ENCODE assay signal across 18 cellular contexts in genomic region chr16:65113441-65113840, GRCh38. TPM values are rescaled to one million over a fixed set of nuclear protein-coding genes. Genes with fewer than 3 reads are reported as not detected.
A peak's percentile ranks its signal among the peaks of the same experiment; 100 is the strongest.
DNase-seq lines count a peak whose midpoint lies in the region; ATAC-seq and TF ChIP-seq lines count a peak whose summit lies in the region.
"Had no signal": no experiment of that assay in that cellular context is flagged by ENCODE, and none has a peak within 500 bp of the region (broad histone marks: within the 10 kb centered on the region; RNA-seq: fewer than 3 reads in every experiment).

No MANE protein-coding gene starts in this region.

- peaks cover 70% of the 10 kb centered on the region for H3K36me3 Mint-ChIP-seq in nephron (ENCODE audit: low read depth)
- H3K36me3 Mint-ChIP-seq in CD4-positive, alpha-beta T cell (ENCODE audit: low read depth) = no peaks in the 10 kb centered on the region
- H3K36me3 Mint-ChIP-seq: CD8-positive, alpha-beta T cell had no signal

- H2AFZ ChIP-seq in IMR-90 (replicated peaks; ENCODE audit: low read length, poor library complexity) = no peak overlapping the region
- H2AFZ ChIP-seq in fibroblast of lung (ENCODE audit: low read length) = no peak overlapping the region
- H2AFZ ChIP-seq in OCI-LY7 (ENCODE audit: low read length) = no peak overlapping the region

- H4K8ac ChIP-seq in IMR-90 (ENCODE audit: low read depth in 2 of 2, low read length in 2 of 2) = peak overlapping the region in 1 of 2 experiments; percentile 7; a peak in 1 of 4 replicates

- H3K9me3 ChIP-seq in IMR-90 (ENCODE audit: control insufficient read depth, insufficient read depth, low read length) (no peaks in the 10 kb centered on the region), fibroblast of lung (ENCODE audit: control insufficient read depth, insufficient read depth, low read depth, low read length) (no peaks in the 10 kb centered on the region), OCI-LY7 (ENCODE audit: low read length) (no peaks in the 10 kb centered on the region)
- H3K9me3 ChIP-seq in CD4-positive, alpha-beta T cell (ENCODE audit: control insufficient read depth, low read length) = no peaks in the 10 kb centered on the region

- 93% methylated on average over 3 of the region's 5 CpGs; no CpG with 5 or more reads in 1 of the 2 experiments for WGBS in IMR-90 (ENCODE audit: extremely low coverage in 2 of 2, insufficient read length in 1 of 2), 2 experiments

- no peak overlapping the region for H3K18ac ChIP-seq in IMR-90 (ENCODE audit: low read depth, low read length)

- peaks cover 5% of the 10 kb centered on the region for H3K27me3 Mint-ChIP-seq in nephron (ENCODE audit: low read depth)
- H3K27me3 Mint-ChIP-seq in CD4-positive, alpha-beta T cell = peaks cover 5% of the 10 kb centered on the region

- peaks cover 82% of the 10 kb centered on the region for H3K4me1 Mint-ChIP-seq in nephron
- H3K4me1 Mint-ChIP-seq in CD4-positive, alpha-beta T cell (ENCODE audit: low read depth) = no peaks in the 10 kb centered on the region

- no peak overlapping the region for H4K5ac ChIP-seq in IMR-90 (ENCODE audit: low read depth, low read length)

- peak overlapping the region; percentile 4 to 36 (median 14) for H3K27ac Mint-ChIP-seq in nephron
- H3K27ac Mint-ChIP-seq in CD4-positive, alpha-beta T cell = no peak overlapping the region
- H3K27ac Mint-ChIP-seq: CD8-positive, alpha-beta T cell had no signal

- H3K27me3 ChIP-seq in IMR-90 (ENCODE audit: control insufficient read depth, insufficient read depth, low read length) (no peaks in the 10 kb centered on the region), fibroblast of lung (ENCODE audit: control insufficient read depth, insufficient read depth, low read length) (no peaks in the 10 kb centered on the region)
- H3K27me3 ChIP-seq in CD4-positive, alpha-beta T cell (ENCODE audit: control insufficient read depth, insufficient read depth, low read length) = peaks cover under 1% of the 10 kb centered on the region

- H3K9me3 Mint-ChIP-seq in nephron = no peaks in the 10 kb centered on the region
- no peaks in the 10 kb centered on the region for H3K9me3 Mint-ChIP-seq in CD4-positive, alpha-beta T cell
- H3K9me3 Mint-ChIP-seq: CD8-positive, alpha-beta T cell had no signal

- H3K4me2 ChIP-seq in IMR-90 (ENCODE audit: low read depth, low read length) (no peak overlapping the region), fibroblast of lung (ENCODE audit: extremely low read depth, insufficient read depth, low read length) (peak overlapping the region; percentile 13), OCI-LY7 (ENCODE audit: low read length) (no peak overlapping the region)

- dilution Hi-C loops in IMR-90 (cut with HindIII; ENCODE audit: low sequenced_read_pairs, unreplicated experiment) = no loop called here

- CTCF ChIA-PET in IMR-90 (lab: Yijun Ruan, JAX) (interaction anchor here (0.7 kb wide), 1 partner anchor 637 kb away, joined by 3 read pairs; no protein-coding TSS in a partner anchor), OCI-LY7 (lab: Charles Lee; ENCODE audit: unreplicated experiment) (interaction anchor here (0.6 kb wide), 1 partner anchor 99 kb away, joined by 3 read pairs; no protein-coding TSS in a partner anchor)
- CTCF ChIA-PET in CD4-positive, alpha-beta T cell (lab: Charles Lee) = no interaction called here

- DNase-seq in IMR-90 (no peak), SK-N-DZ (ENCODE audit: low spot score) (peak; percentile 94), fibroblast of lung (ENCODE audit: low read depth in 2 of 2) (no peak), mucosa of gallbladder (ENCODE audit: low spot score) (no peak), islet precursor cell (no peak), OCI-LY7 (ENCODE audit: low spot score) (no peak)
- DNase-seq in CD4-positive, alpha-beta T cell = no peak
- DNase-seq: ACHN; Calu3; CD8-positive, alpha-beta T cell; DMS79 treated with DMSO at 0.1 percent for 48 hours; GF-D8; GOT3; H7 had no signal

- no peak for ATAC-seq in IMR-90 (ENCODE audit: low read depth)
- ATAC-seq in CD4-positive, alpha-beta T cell (ENCODE audit: poor library complexity) = no peak
- ATAC-seq: CD8-positive, alpha-beta T cell; HCT116; HepG2 had no signal

- no peak for TF ChIP-seq POLR2A in IMR-90 (IDR thresholded peaks at IDR 0.05; ENCODE audit: low read depth, low read length)

- H3K4ac ChIP-seq in IMR-90 (ENCODE audit: low read depth, low read length) = no peak overlapping the region

- no peak overlapping the region for H3K27ac ChIP-seq in IMR-90 (ENCODE audit: insufficient read depth, low read length)
- no peak overlapping the region for H3K27ac ChIP-seq in fibroblast of lung (ENCODE audit: insufficient read depth, low read length)
- no peak overlapping the region for H3K27ac ChIP-seq in CD4-positive, alpha-beta T cell (ENCODE audit: low read depth, low read length)
- H3K27ac ChIP-seq in OCI-LY7 (ENCODE audit: low read depth, low read length, poor library complexity, severe bottlenecking) = no peak overlapping the region
- H3K27ac ChIP-seq: C4-2B had no signal

- H3K4me3 Mint-ChIP-seq in nephron = peak overlapping the region in 1 of 3 experiments; percentile 47
- H3K4me3 Mint-ChIP-seq in CD4-positive, alpha-beta T cell = no peak overlapping the region
- H3K4me3 Mint-ChIP-seq: CD8-positive, alpha-beta T cell had no signal

- no peak overlapping the region for H2AK5ac ChIP-seq in IMR-90 (ENCODE audit: low read depth, low read length)

- peaks cover 95% of the 10 kb centered on the region for H3K79me2 ChIP-seq in fibroblast of lung (ENCODE audit: control insufficient read depth, insufficient read depth, low read length)
- H3K79me2 ChIP-seq in OCI-LY7 (ENCODE audit: insufficient read depth, low read depth, low read length) = no peaks in the 10 kb centered on the region

- no peak overlapping the region for H2BK120ac ChIP-seq in IMR-90 (ENCODE audit: low read depth, low read length)

- H3K23ac ChIP-seq in IMR-90 (ENCODE audit: low read depth, low read length) = peak overlapping the region; percentile 68; the same call in 1 of the 2 replicates

- H2BK5ac ChIP-seq in IMR-90 (ENCODE audit: low read depth, low read length, poor library complexity, severe bottlenecking) = no peak overlapping the region

- POLR2A ChIA-PET in IMR-90 (lab: Charles Lee; ENCODE audit: unreplicated experiment) = no interaction called here
- POLR2A ChIA-PET in CD4-positive, alpha-beta T cell (lab: Charles Lee) = no interaction called here
- POLR2A ChIA-PET in OCI-LY7 (lab: Charles Lee) = interaction anchor here (0.8 kb wide), 1 partner anchor 1202 kb away, joined by 3 read pairs; no protein-coding TSS in a partner anchor

- peaks cover 32 to 88% of the 10 kb centered on the region in 2 experiments for H3K79me1 ChIP-seq in IMR-90 (ENCODE audit: low read depth in 1 of 2, low read length in 2 of 2)

- no peak overlapping the region for H3K56ac ChIP-seq in IMR-90 (ENCODE audit: extremely low read depth, insufficient read depth, low read length)

- TF ChIP-seq CTCF in IMR-90 (conservative IDR thresholded peaks at IDR 0.05; ENCODE audit: low read depth, low read length) (no peak), fibroblast of lung (conservative IDR thresholded peaks at IDR 0.05 in 1 of 2, IDR thresholded peaks at IDR 0.05 in 1 of 2; ENCODE audit: low read depth in 1 of 2, low read length in 2 of 2) (no peak), nephron (IDR thresholded peaks at IDR 0.05; ENCODE audit: unreplicated experiment in 3 of 3) (no peak), OCI-LY7 (conservative IDR thresholded peaks at IDR 0.05; ENCODE audit: low read length) (no peak)
- TF ChIP-seq CTCF in CD4-positive, alpha-beta T cell (IDR thresholded peaks at IDR 0.05) = no peak

- no peak overlapping the region for H2BK20ac ChIP-seq in IMR-90 (ENCODE audit: low read depth, low read length)

- no peak overlapping the region for H3K14ac ChIP-seq in IMR-90 (replicated peaks; ENCODE audit: low read depth, low read length)

- H3K4me3 ChIP-seq in IMR-90 (ENCODE audit: insufficient read depth, low read depth, low read length) = no peak overlapping the region
- H3K4me3 ChIP-seq in fibroblast of lung (replicated peaks in 1 of 4; ENCODE audit: control extremely low read depth in 1 of 4, insufficient read depth in 1 of 4, low read depth in 3 of 4, low read length in 4 of 4) = no peak overlapping the region
- no peak overlapping the region for H3K4me3 ChIP-seq in OCI-LY7 (ENCODE audit: low read depth, low read length, poor library complexity, severe bottlenecking)

- intact Hi-C loops in IMR-90 (cut with micrococcal nuclease) = loop anchor here (10.0 kb wide), 1 partner anchor 379 kb away; no protein-coding TSS in a partner anchor
- intact Hi-C loops in CD4-positive, alpha-beta T cell (cut with DNase I, micrococcal nuclease) = no loop called here
- intact Hi-C loops in OCI-LY7 (cut with micrococcal nuclease; ENCODE audit: unreplicated experiment) = no loop called here

- no peak overlapping the region for H3K9ac ChIP-seq in IMR-90 (ENCODE audit: low read depth, low read length)
- no peak overlapping the region for H3K9ac ChIP-seq in fibroblast of lung (ENCODE audit: insufficient read depth, low read length)

- no peak for TF ChIP-seq RAD21 in IMR-90 (IDR thresholded peaks at IDR 0.05; ENCODE audit: low read length)

- no peak overlapping the region for H2AK9ac ChIP-seq in IMR-90 (replicated peaks; ENCODE audit: low read depth, low read length, poor library complexity)

- H4K91ac ChIP-seq in IMR-90 (ENCODE audit: insufficient read depth, low read depth, low read length) = no peak overlapping the region

- in situ Hi-C loops in IMR-90 (cut with MboI; ENCODE audit: low sequenced_read_pairs) = loop anchor here (25.0 kb wide), 3 partner anchors 676 to 1751 kb away; no protein-coding TSS in a partner anchor

- no peak overlapping the region for H2BK15ac ChIP-seq in IMR-90 (ENCODE audit: low read depth, low read length)

- H3K36me3 ChIP-seq in IMR-90 (ENCODE audit: control insufficient read depth, insufficient read depth, low read length) (peaks cover 28% of the 10 kb centered on the region), fibroblast of lung (ENCODE audit: control insufficient read depth, insufficient read depth, low read length) (peaks cover 3% of the 10 kb centered on the region), OCI-LY7 (ENCODE audit: insufficient read depth, low read length) (no peaks in the 10 kb centered on the region)

- no peaks in the 10 kb centered on the region for H3K9me2 ChIP-seq in OCI-LY7 (ENCODE audit: insufficient read depth, low read length)

- BruUV-seq in IMR-90 (replicated peaks; lab: Mats Ljungman, UMichigan) (no TSS peak), OCI-LY7 (replicated peaks; lab: Mats Ljungman, UMichigan) (no TSS peak)

- H3K4me1 ChIP-seq in IMR-90 (ENCODE audit: control insufficient read depth, insufficient read depth, low read length) (peaks cover 8% of the 10 kb centered on the region), fibroblast of lung (ENCODE audit: control insufficient read depth, extremely low read depth, insufficient read depth, low read length) (peaks cover 6% of the 10 kb centered on the region), OCI-LY7 (ENCODE audit: insufficient read depth, low read length, poor library complexity, severe bottlenecking) (peaks cover 9% of the 10 kb centered on the region)

- H4K20me1 ChIP-seq in IMR-90 (ENCODE audit: insufficient read depth, low read length) = peaks cover 94% of the 10 kb centered on the region
- H4K20me1 ChIP-seq in fibroblast of lung (ENCODE audit: control insufficient read depth, extremely low read depth, insufficient read depth, low read length) = peaks cover 3% of the 10 kb centered on the region
- no peaks in the 10 kb centered on the region for H4K20me1 ChIP-seq in OCI-LY7 (ENCODE audit: insufficient read depth, low read length)

- peaks cover 20% of the 10 kb centered on the region for H3K9me1 ChIP-seq in IMR-90 (ENCODE audit: insufficient read depth, low read length)

RNA-seq across cellular contexts. Expression of gene CDH11, which starts 8.4 kb away (rescaled TPM):
- 395 and 601 TPM in 2 replicates for total RNA-seq in IMR-90 (2012; rRNA removed)
- 235 and 266 TPM in 2 replicates for polyA plus RNA-seq in IMR-90 (2012; rRNA removed)
- polyA plus RNA-seq in IMR-90 (2012; cell fraction: cytosol; rRNA removed) = 335 and 358 TPM in 2 replicates
- 145 and 223 TPM in 2 replicates for polyA plus RNA-seq in IMR-90 (2012; cell fraction: nucleus; rRNA removed; ENCODE audit: low replicate concordance)
- 71.7 and 126 TPM in 2 replicates for polyA plus RNA-seq in SK-N-DZ (2014; cell fraction: cytosol; rRNA removed)
- polyA plus RNA-seq in SK-N-DZ (2014; cell fraction: nucleus; rRNA removed) = 43.4 and 75.2 TPM in 2 replicates
- 220 and 302 TPM in 2 replicates for total RNA-seq in fibroblast of lung
- polyA plus RNA-seq in fibroblast of lung = 290 and 335 TPM in 2 replicates
- 236 and 265 TPM in 2 replicates for polyA plus RNA-seq in fibroblast of lung (2012)
- 308 and 372 TPM in 2 replicates for polyA minus RNA-seq in fibroblast of lung (ENCODE audit: low replicate concordance)
- total RNA-seq in mucosa of gallbladder = 41.1 TPM
- not detected for total RNA-seq in CD4-positive, alpha-beta T cell
- not detected in 2 replicates for total RNA-seq in OCI-LY7 (2014; rRNA removed; shearing (Covaris generic))
- total RNA-seq in OCI-LY7 (2022) = not detected in 2 replicates
- total RNA-seq: Calu3; CD8-positive, alpha-beta T cell; HepG2 had no signal
- polyA plus RNA-seq: HepG2 had no signal

Comparison
In these comparisons a context has a peak if more than half of its experiments do, and no peak if none do; other contexts are left out.
1. RNA of gene CDH11, which starts 8.4 kb away (total RNA-seq): 395 to 601 TPM in IMR-90, 220 to 302 TPM in fibroblast of lung and 41.1 TPM in mucosa of gallbladder (single experiment); not detected in CD4-positive, alpha-beta T cell and not detected in OCI-LY7; every median in the first group is over 10 times any median in the second.